Comparison of ENCODE assay signal across 9 cellular contexts in genomic region chr1:77313491-77313890, GRCh38. TPM values are rescaled to one million over a fixed set of nuclear protein-coding genes. Genes with fewer than 3 reads are reported as not detected.
DNase-seq lines count a peak whose midpoint lies in the region; ATAC-seq and TF ChIP-seq lines count a peak whose summit lies in the region.
"Had no signal": no experiment of that assay in that cellular context is flagged by ENCODE, and none has a peak within 500 bp of the region (broad histone marks: within the 10 kb centered on the region; RNA-seq: fewer than 3 reads in every experiment).

No MANE protein-coding gene starts in this region.

- H3K4me1 ChIP-seq in trophoblast cell (ENCODE audit: control insufficient read depth in 1 of 2, insufficient read depth in 2 of 2, low read length in 2 of 2) = no peaks in the 10 kb centered on the region
- H3K4me1 ChIP-seq: thyroid gland had no signal

- no peaks in the 10 kb centered on the region for H3K79me1 ChIP-seq in trophoblast cell (ENCODE audit: low read length)

- no peak overlapping the region for H4K91ac ChIP-seq in trophoblast cell (ENCODE audit: low read depth, low read length)

- no peaks in the 10 kb centered on the region for H3K36me3 ChIP-seq in trophoblast cell (ENCODE audit: control insufficient read depth in 1 of 2, insufficient read depth in 2 of 2, low read length in 2 of 2)
- H3K36me3 ChIP-seq: thyroid gland had no signal

- H3K4ac ChIP-seq in trophoblast cell (ENCODE audit: low read depth, low read length) = no peak overlapping the region

- H3K14ac ChIP-seq in trophoblast cell (ENCODE audit: low read length) = no peak overlapping the region

- no peak overlapping the region for H3K23ac ChIP-seq in trophoblast cell (ENCODE audit: low read length)

- H2AFZ ChIP-seq in trophoblast cell (ENCODE audit: insufficient read depth, low read length, poor library complexity) = peak overlapping the region; percentile 39

- H4K8ac ChIP-seq in trophoblast cell (ENCODE audit: low read depth, low read length) = peak overlapping the region; percentile 13

- peak; percentile 51 for TF ChIP-seq CTCF in cardiac fibroblast (IDR thresholded peaks at IDR 0.05; ENCODE audit: low read depth, low read length)

- WGBS in trophoblast cell (ENCODE audit: extremely low coverage, insufficient coverage, insufficient read length) = no CpG with 5 or more reads among the region's 8 CpGs

- no peak overlapping the region for H3K4me2 ChIP-seq in trophoblast cell (ENCODE audit: low read length)

- peak; percentile 49 for DNase-seq in D341Med (ENCODE audit: low spot score)
- DNase-seq in OCI-M1 (lab: John Stamatoyannopoulos, UW) = peak; percentile 77
- DNase-seq in cardiac fibroblast (ENCODE audit: low read depth in 2 of 2) = peak; percentile 29 to 55
- peak in 1 of 2 donors; percentile 36 for DNase-seq in trophoblast cell
- DNase-seq in NCI-H1436 treated with DMSO at 0.1 percent for 48 hours (lab: John Stamatoyannopoulos, UW) = no peak
- no peak for DNase-seq in NCI-H2081 treated with DMSO at 0.1 percent for 48 hours (lab: John Stamatoyannopoulos, UW)

- H3K79me2 ChIP-seq in trophoblast cell (ENCODE audit: control insufficient read depth, insufficient read depth, low read length, poor library complexity) = no peaks in the 10 kb centered on the region

- no peak overlapping the region for H2BK12ac ChIP-seq in trophoblast cell (ENCODE audit: low read length)

- no peak overlapping the region for H3K18ac ChIP-seq in trophoblast cell (ENCODE audit: low read length)

- no peak overlapping the region for H2BK120ac ChIP-seq in trophoblast cell (ENCODE audit: insufficient read depth, low read length, poor library complexity)

- no peaks in the 10 kb centered on the region for H3K9me3 ChIP-seq in trophoblast cell (ENCODE audit: insufficient read depth, low read depth, low read length)
- H3K9me3 ChIP-seq: thyroid gland had no signal

- no peaks in the 10 kb centered on the region for H3K27me3 ChIP-seq in trophoblast cell (ENCODE audit: insufficient read depth, low read length)
- H3K27me3 ChIP-seq: thyroid gland had no signal

- no peak overlapping the region for H3K9ac ChIP-seq in trophoblast cell (ENCODE audit: low read length)

- H2AK5ac ChIP-seq in trophoblast cell (ENCODE audit: low read length) = no peak overlapping the region

- no peak overlapping the region for H2BK5ac ChIP-seq in trophoblast cell (ENCODE audit: low read depth, low read length, poor library complexity)

- H3K27ac ChIP-seq in trophoblast cell (ENCODE audit: low read depth, low read length) = no peak overlapping the region
- H3K27ac ChIP-seq: thyroid gland had no signal

- no peak overlapping the region for H3K4me3 ChIP-seq in cardiac fibroblast (replicated peaks in 1 of 2; ENCODE audit: low read depth in 2 of 2, low read length in 2 of 2)
- H3K4me3 ChIP-seq in trophoblast cell (ENCODE audit: low read depth, low read length) = no peak overlapping the region
- H3K4me3 ChIP-seq: thyroid gland had no signal

- no peak overlapping the region for H4K12ac ChIP-seq in trophoblast cell (ENCODE audit: low read depth, low read length)

- peak; percentile 53 for ATAC-seq in GM21786 (IDR thresholded peaks at IDR 0.05; ENCODE audit: unreplicated experiment)
- no peak for ATAC-seq in GM21515 (IDR thresholded peaks at IDR 0.05; ENCODE audit: unreplicated experiment)

RNA-seq across cellular contexts. Expression of gene AK5, which starts 31.7 kb away (rescaled TPM):
- 0.10 and 0.11 TPM in 2 replicates for polyA plus RNA-seq in trophoblast cell (2013)

Comparison
In these comparisons a context has a peak if more than half of its experiments do, and no peak if none do; other contexts are left out.
1. DNase-seq: peak in D341Med (single experiment), OCI-M1 (single experiment) and cardiac fibroblast (2 of 2); none in NCI-H1436 treated with DMSO at 0.1 percent for 48 hours (single experiment) and NCI-H2081 treated with DMSO at 0.1 percent for 48 hours (single experiment).